Comparison of ENCODE assay signal across 1 cellular context in the genomic region with DNA sequence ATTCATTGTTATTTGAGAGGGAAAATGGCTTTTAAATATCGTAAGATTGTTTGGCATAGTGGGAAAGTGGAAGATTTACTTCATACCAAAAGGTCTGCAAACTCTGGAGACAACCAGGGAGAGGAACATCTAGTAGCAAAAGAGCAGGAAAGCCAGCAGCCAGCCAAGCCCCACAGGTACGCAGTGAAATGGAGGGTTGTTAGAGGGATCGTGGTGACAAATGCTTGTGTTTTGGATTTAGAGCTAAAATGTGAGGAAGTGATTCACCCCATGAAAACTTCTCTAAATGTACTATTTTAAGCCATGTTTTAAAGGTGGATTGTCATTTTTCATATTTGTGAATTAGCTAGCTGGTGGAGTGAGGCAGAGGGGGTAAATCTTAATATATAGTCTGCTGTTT.
TF ChIP-seq lines count a peak whose summit lies in the region.

No MANE protein-coding gene starts in this region.

TF ChIP-seq in SK-N-SH, 30 proteins besides CTCF, POLR2A, EP300 and RAD21:
- peak; percentile 22; the same call in 1 of the 2 replicates for TF ChIP-seq FOSL2 (IDR thresholded peaks at IDR 0.05; ENCODE audit: borderline replicate concordance, low read depth)
- TF ChIP-seq NRF1 (IDR thresholded peaks at IDR 0.05; ENCODE audit: low read depth, low read length) = no peak
